10 cellular contexts compared by ENCODE assay signal in the genomic region with DNA sequence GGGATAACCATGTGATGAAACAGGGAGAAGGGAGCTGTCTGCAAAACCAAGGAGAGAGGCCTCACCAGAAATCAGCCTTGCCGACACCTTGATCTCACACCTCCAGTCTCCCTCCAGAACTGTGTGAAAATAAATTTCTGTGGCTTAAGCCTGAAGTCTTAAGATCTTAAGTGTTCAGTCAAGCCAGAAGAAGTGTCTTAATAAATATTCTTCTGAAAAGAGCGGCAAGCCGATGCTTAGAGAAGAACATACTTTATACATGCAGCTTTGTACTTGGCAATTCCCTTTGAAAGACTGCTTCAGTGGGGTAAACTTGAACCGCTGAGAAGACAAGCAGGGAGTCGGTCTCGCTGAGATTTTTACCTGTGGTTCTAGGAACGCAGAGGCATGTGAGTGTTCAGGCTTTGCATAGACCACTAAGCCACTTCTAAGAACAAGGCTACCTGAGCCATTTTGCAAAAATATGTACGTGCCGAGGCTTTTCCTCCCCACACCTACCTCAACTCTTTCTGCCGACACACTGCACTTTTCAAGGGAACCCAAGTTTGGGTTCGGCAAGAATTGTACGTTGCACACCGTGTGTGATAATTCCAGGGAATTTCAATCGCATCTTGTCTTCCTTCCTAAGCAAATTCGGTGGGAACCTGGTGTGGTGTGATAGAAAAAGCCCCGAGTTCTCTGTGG. TPM values are rescaled to one million over a fixed set of nuclear protein-coding genes. Genes with fewer than 3 reads are reported as not detected.
DNase-seq lines count a peak whose midpoint lies in the region; ATAC-seq, FAIRE-seq and TF ChIP-seq lines count a peak whose summit lies in the region.
"Had no signal": no experiment of that assay in that cellular context is flagged by ENCODE, and none has a peak within 500 bp of the region (broad histone marks: within the 10 kb centered on the region; RNA-seq: fewer than 3 reads in every experiment).

No MANE protein-coding gene starts in this region.

- no peaks in the 10 kb centered on the region for H3K27me3 Mint-ChIP-seq in central memory CD8-positive, alpha-beta T cell

- peak overlapping the region; percentile 98 for H3K27ac Mint-ChIP-seq in central memory CD8-positive, alpha-beta T cell (ENCODE audit: low read depth)

- TF ChIP-seq POLR2A in spleen (IDR thresholded peaks at IDR 0.05), result no peak

- peaks cover 89% of the 10 kb centered on the region for H3K4me1 Mint-ChIP-seq in central memory CD8-positive, alpha-beta T cell

- intact Hi-C loops in spleen (cut with DNase I; ENCODE audit: low total_unique reads), result no loop called here

- peak; percentile 15 for ATAC-seq in central memory CD8-positive, alpha-beta T cell (replicated peaks; ENCODE audit: extremely low read depth, poor library complexity, severe bottlenecking)
- ATAC-seq in HG02763 (IDR thresholded peaks at IDR 0.05; ENCODE audit: unreplicated experiment) (no peak), GM18873 (IDR thresholded peaks at IDR 0.05; ENCODE audit: low FRiP score, unreplicated experiment) (no peak)
- ATAC-seq: gastrocnemius medialis had no signal

- peaks cover 34 to 99% (median 95%) of the 10 kb centered on the region in 6 donors for H3K4me1 ChIP-seq in spleen

- peak overlapping the region; percentile 37 to 97 (median 92) for H3K27ac ChIP-seq in spleen

- peaks cover 43% of the 10 kb centered on the region for H3K36me3 Mint-ChIP-seq in central memory CD8-positive, alpha-beta T cell (ENCODE audit: insufficient read depth)

- FAIRE-seq in GM18507 (lab: Jason Lieb, UNC), result peak; percentile 52

- no peak for TF ChIP-seq CTCF in spleen (IDR thresholded peaks at IDR 0.05 in 8 of 11, conservative IDR thresholded peaks at IDR 0.05 in 3 of 11)

- peaks cover 0 to 4% (median 0%) of the 10 kb centered on the region in 7 donors for H3K27me3 ChIP-seq in spleen (replicated peaks in 1 of 7)
- H3K27me3 ChIP-seq: gastrocnemius medialis had no signal

- no peaks in the 10 kb centered on the region for H3K9me3 Mint-ChIP-seq in central memory CD8-positive, alpha-beta T cell

- DNase-seq in GM18507 (ENCODE audit: extremely low spot score, insufficient read length, low read depth), result no peak
- DNase-seq in T-helper 2 cell, result peak in 3 of 5 experiments; percentile 37 to 86 (median 84)
- DNase-seq in central memory CD8-positive, alpha-beta T cell (ENCODE audit: low spot score in 2 of 2), result peak; percentile 30 to 57
- DNase-seq in spleen, result no peak
- DNase-seq in iPS-NIHi11 (ENCODE audit: low spot score), result no peak
- no peak for DNase-seq in GOT3 (lab: John Stamatoyannopoulos, UW)
- DNase-seq: gastrocnemius medialis, NCI-H187 treated with DMSO at 0.1 percent for 48 hours had no signal

- H3K9me3 ChIP-seq in spleen, result no peaks in the 10 kb centered on the region
- H3K9me3 ChIP-seq: gastrocnemius medialis had no signal

- WGBS in spleen, 5 donors, result 35 to 48% (median 45%) methylated on average over 15 to 16 of the region's 16 CpGs

- peaks cover 0 to 9% (median 0%) of the 10 kb centered on the region in 6 donors for H3K36me3 ChIP-seq in spleen
- H3K36me3 ChIP-seq: gastrocnemius medialis had no signal

- H3K4me3 ChIP-seq in spleen, result peak overlapping the region in 7 of 8 donors; percentile 15 to 79 (median 49)

- peak overlapping the region; percentile 89 for H3K4me3 Mint-ChIP-seq in central memory CD8-positive, alpha-beta T cell

RNA-seq across cellular contexts. Expression of a gene that starts 3.4 kb away (rescaled TPM):
- total RNA-seq in spleen, result 10 to 100 TPM; 29.8 to 70.0 (median 57.4) TPM
- 1 to 10 TPM; 4.8 to 7.7 (median 6.7) TPM for polyA plus RNA-seq in spleen

Comparison
In these comparisons a context has a peak if more than half of its experiments do, and no peak if none do; other contexts are left out.
1. DNase-seq: peak in T-helper 2 cell (3 of 5) and central memory CD8-positive, alpha-beta T cell (2 of 2); none in GM18507 (single experiment), spleen (single experiment), iPS-NIHi11 (single experiment) and GOT3 (single experiment).